1 cellular context compared by ENCODE assay signal in genomic region chr5:58582411-58583393, GRCh38.
TF ChIP-seq lines count a peak whose summit lies in the region.

TSS of gene RAB3C (plus strand) at chr5:58583075. CDS start at chr5:58583209, 134 bp downstream.

TF ChIP-seq in HEK293, 187 proteins besides CTCF, POLR2A, EP300 and RAD21 (continued from another document and continues in another):
- TF ChIP-seq ZNF692 (tag by site-specific recombination; IDR thresholded peaks at IDR 0.05) (peak; percentile 48; the same call in 1 of the 2 replicates), ZNF202 (tag by site-specific recombination; IDR thresholded peaks at IDR 0.05; ENCODE audit: borderline replicate concordance) (no peak), ZFP37 (tag by site-specific recombination; IDR thresholded peaks at IDR 0.05) (peak; percentile 64; the same call in 1 of the 2 replicates), SP7 (tag by site-specific recombination; IDR thresholded peaks at IDR 0.05) (peak; percentile 35), ZNF280C (tag by site-specific recombination; IDR thresholded peaks at IDR 0.05) (no peak), ZNF354C (tag by site-specific recombination; IDR thresholded peaks at IDR 0.05; ENCODE audit: borderline replicate concordance, low read depth) (no peak), SCRT1 (tag by site-specific recombination; IDR thresholded peaks at IDR 0.05; ENCODE audit: borderline replicate concordance) (no peak), ZNF555 (tag by site-specific recombination; conservative IDR thresholded peaks at IDR 0.05) (no peak), ZNF626 (tag by site-specific recombination; IDR thresholded peaks at IDR 0.05) (no peak), GLIS1 (tag by site-specific recombination; IDR thresholded peaks at IDR 0.05) (peak; percentile 57; the same call in 1 of the 2 replicates), PRDM1 (tag by site-specific recombination; IDR thresholded peaks at IDR 0.05) (peak; percentile 79), ZNF335 (tag by site-specific recombination; conservative IDR thresholded peaks at IDR 0.05) (peak; percentile 76), ZBTB11 (tag by site-specific recombination; conservative IDR thresholded peaks at IDR 0.05; ENCODE audit: low read depth) (peak; percentile 69), ZNF366 (tag by site-specific recombination; conservative IDR thresholded peaks at IDR 0.05) (no peak), ZNF2 (tag by site-specific recombination; IDR thresholded peaks at IDR 0.05) (0 out of 2 replicates have a peak, but pooled peaks have one; percentile 35), ZNF629 (tag by site-specific recombination; IDR thresholded peaks at IDR 0.05) (peak; percentile 50), ZBTB8A (tag by site-specific recombination; IDR thresholded peaks at IDR 0.05) (peak; percentile 34; the same call in 1 of the 2 replicates), ZIC2 (tag by site-specific recombination; IDR thresholded peaks at IDR 0.05) (peak; percentile 52; the same call in 1 of the 2 replicates), ZBTB26 (tag by site-specific recombination; optimal IDR thresholded peaks at IDR 0.05) (peak; percentile 93), ZBTB20 (tag by site-specific recombination; IDR thresholded peaks at IDR 0.05) (peak; percentile 100), HOXC10 (CRISPR knock-in tag; IDR thresholded peaks at IDR 0.05) (peak; percentile 99), ZBTB6 (tag by site-specific recombination; IDR thresholded peaks at IDR 0.05) (peak; percentile 99), ZNF600 (tag by site-specific recombination; IDR thresholded peaks at IDR 0.05) (peak; percentile 89), ZNF501 (tag by site-specific recombination; IDR thresholded peaks at IDR 0.05) (0 out of 2 replicates have a peak, but pooled peaks have one; percentile 19), ZBTB17 (tag by site-specific recombination; IDR thresholded peaks at IDR 0.05) (peak; percentile 100), KLF17 (tag by site-specific recombination; IDR thresholded peaks at IDR 0.05) (0 out of 2 replicates have a peak, but pooled peaks have one; percentile 33), ZNF341 (tag by site-specific recombination; IDR thresholded peaks at IDR 0.05; ENCODE audit: low read depth) (peak; percentile 62; the same call in 1 of the 2 replicates), ZNF514 (tag by site-specific recombination; IDR thresholded peaks at IDR 0.05) (no peak), REPIN1 (tag by site-specific recombination; IDR thresholded peaks at IDR 0.05; ENCODE audit: low read depth) (no peak), ZNF404 (tag by site-specific recombination; IDR thresholded peaks at IDR 0.05) (0 out of 2 replicates have a peak, but pooled peaks have one; percentile 5), SP2 (tag by site-specific recombination; IDR thresholded peaks at IDR 0.05) (peak; percentile 57), ZSCAN4 (tag by site-specific recombination; IDR thresholded peaks at IDR 0.05) (no peak), PRDM10 (tag by site-specific recombination; IDR thresholded peaks at IDR 0.05) (peak; percentile 30; the same call in 1 of the 2 replicates), MEIS1 (CRISPR knock-in tag; IDR thresholded peaks at IDR 0.05; ENCODE audit: borderline replicate concordance) (no peak), IKZF3 (tag by site-specific recombination; IDR thresholded peaks at IDR 0.05) (peak; percentile 88), REST (tag by site-specific recombination; IDR thresholded peaks at IDR 0.05) (peak; percentile 98), ZNF76 (tag by site-specific recombination; IDR thresholded peaks at IDR 0.05; ENCODE audit: borderline replicate concordance, low read depth) (peak; percentile 98), ZNF211 (tag by site-specific recombination; IDR thresholded peaks at IDR 0.05; ENCODE audit: low read depth) (no peak), WT1 (tag by site-specific recombination; IDR thresholded peaks at IDR 0.05) (peak; percentile 50; the same call in 1 of the 2 replicates), BCL11A (tag by site-specific recombination; IDR thresholded peaks at IDR 0.05; ENCODE audit: low read depth) (peak; percentile 66), ZNF677 (tag by site-specific recombination; IDR thresholded peaks at IDR 0.05) (no peak), HOXD13 (CRISPR knock-in tag; IDR thresholded peaks at IDR 0.05; ENCODE audit: borderline replicate concordance) (peak; percentile 100), FEZF1 (tag by site-specific recombination; IDR thresholded peaks at IDR 0.05) (no peak), YY1 (tag by site-specific recombination; IDR thresholded peaks at IDR 0.05) (no peak)
